ENCODE assay signal across 24 cellular contexts in the genomic region with DNA sequence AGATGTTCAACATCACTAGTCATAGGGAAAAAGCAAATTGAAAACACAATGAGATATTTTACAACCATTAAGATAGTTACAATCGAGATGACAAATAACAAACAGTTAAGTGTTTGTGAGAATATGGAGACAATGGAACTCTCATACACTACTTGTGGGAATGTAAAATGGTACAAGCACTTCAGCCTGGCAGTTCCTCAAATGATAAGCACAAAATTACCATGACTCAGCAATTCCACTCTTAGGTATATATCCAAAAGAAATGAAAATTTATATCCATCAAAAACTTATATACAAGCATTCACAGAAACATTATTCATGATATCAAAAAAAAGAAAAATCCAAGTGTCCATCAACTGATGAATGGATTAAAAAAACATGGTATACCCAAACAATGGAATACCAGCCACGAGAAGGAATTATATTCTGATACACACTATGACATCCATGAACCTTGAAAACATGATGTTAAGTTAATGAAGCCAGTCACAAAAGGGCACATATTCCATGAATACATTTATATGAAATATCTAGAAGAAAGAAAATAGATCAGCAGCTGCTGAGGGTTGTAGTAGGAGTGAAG.
A peak's percentile ranks its signal among the peaks of the same experiment; 100 is the strongest.
DNase-seq lines count a peak whose midpoint lies in the region; ATAC-seq, FAIRE-seq and TF ChIP-seq lines count a peak whose summit lies in the region.
"Had no signal": no experiment of that assay in that cellular context is flagged by ENCODE, and none has a peak within 500 bp of the region (broad histone marks: within the 10 kb centered on the region; RNA-seq: fewer than 3 reads in every experiment).

No MANE protein-coding gene starts in this region.

- H3K27me3 ChIP-seq in left ventricle myocardium inferior (ENCODE audit: low read depth): no peaks in the 10 kb centered on the region
- H3K27me3 ChIP-seq: adrenal gland, cardiac muscle cell, left lung, ovary, right atrium auricular region, thyroid gland had no signal

- no peak for TF ChIP-seq RAD21 in A549 (conservative IDR thresholded peaks at IDR 0.05 in 1 of 2, IDR thresholded peaks at IDR 0.05 in 1 of 2)

- intact Hi-C loops in OCI-LY7 (cut with micrococcal nuclease; ENCODE audit: unreplicated experiment): no loop called here
- intact Hi-C loops in left ventricle myocardium inferior (cut with micrococcal nuclease): no loop called here

- peak overlapping the region; percentile 10 to 31; a peak in 3 of 6 replicates for H3K27ac ChIP-seq in A549
- H3K27ac ChIP-seq in OCI-LY7 (ENCODE audit: low read depth, low read length, poor library complexity, severe bottlenecking): no peak overlapping the region
- no peak overlapping the region for H3K27ac ChIP-seq in left ventricle myocardium inferior (replicated peaks)
- H3K27ac ChIP-seq: adrenal gland, cardiac muscle cell, left lung, ovary, right atrium auricular region, RWPE1, thyroid gland had no signal

- peak overlapping the region; percentile 4; the same call in 1 of the 3 replicates for H3K4me2 ChIP-seq in A549
- H3K4me2 ChIP-seq in OCI-LY7 (ENCODE audit: low read length): no peak overlapping the region
- H3K4me2 ChIP-seq: SK-N-SH had no signal

- POLR2A ChIA-PET in A549 (lab: Yijun Ruan, JAX) (no interaction called here), HEK293T (lab: Yijun Ruan, JAX) (no interaction called here), OCI-LY7 (lab: Charles Lee) (no interaction called here)

- no peaks in the 10 kb centered on the region for H4K20me1 ChIP-seq in OCI-LY7 (ENCODE audit: insufficient read depth, low read length)

- no peak overlapping the region for H2AFZ ChIP-seq in OCI-LY7 (ENCODE audit: low read length)

- no peak for TF ChIP-seq CTCF in A549 (IDR thresholded peaks at IDR 0.05)
- no peak for TF ChIP-seq CTCF in OCI-LY7 (conservative IDR thresholded peaks at IDR 0.05; ENCODE audit: low read length)
- no peak for TF ChIP-seq CTCF in choroid plexus epithelial cell (conservative IDR thresholded peaks at IDR 0.05; ENCODE audit: low read depth, low read length)
- TF ChIP-seq CTCF in left ventricle myocardium inferior (IDR thresholded peaks at IDR 0.05; ENCODE audit: borderline replicate concordance): no peak

- DNase-seq in A549 (ENCODE audit: low read depth in 1 of 2, low spot score in 1 of 2) (no peak), HEK293T (ENCODE audit: extremely low spot score) (no peak), OCI-LY7 (ENCODE audit: low spot score) (peak; percentile 1), choroid plexus epithelial cell (ENCODE audit: low read depth) (peak; percentile 35), NCI-H446 treated with DMSO at 0.1 percent for 48 hours (lab: John Stamatoyannopoulos, UW) (no peak), retina (no peak), left ventricle myocardium inferior (no peak), GM03348 (ENCODE audit: low spot score) (no peak)
- DNase-seq: activated CD8-positive, alpha-beta T cell treated with anti-CD3 and anti-CD28 coated beads for 36 hours; adrenal gland; dermis blood vessel endothelial cell; DMS153; GDM1; left lung; midbrain; natural killer cell; NCI-H1417 treated with DMSO at 0.1 percent for 48 hours; ovary; SK-N-SH; thyroid gland had no signal

- H3K9me3 ChIP-seq in A549: no peaks in the 10 kb centered on the region
- no peaks in the 10 kb centered on the region for H3K9me3 ChIP-seq in OCI-LY7 (ENCODE audit: low read length)
- no peaks in the 10 kb centered on the region for H3K9me3 ChIP-seq in left ventricle myocardium inferior (replicated peaks)
- H3K9me3 ChIP-seq: adrenal gland, left lung, ovary, right atrium auricular region, SK-N-SH, thyroid gland had no signal

- TF ChIP-seq POLR2A in A549 (IDR thresholded peaks at IDR 0.05; ENCODE audit: low read length): no peak

- H3K79me2 ChIP-seq in OCI-LY7 (ENCODE audit: insufficient read depth, low read depth, low read length): no peaks in the 10 kb centered on the region

- no peak for FAIRE-seq in A549 (lab: Jason Lieb, UNC)

- no peak overlapping the region for H3K4me3 ChIP-seq in A549
- no peak overlapping the region for H3K4me3 ChIP-seq in OCI-LY7 (ENCODE audit: low read depth, low read length, poor library complexity, severe bottlenecking)
- no peak overlapping the region for H3K4me3 ChIP-seq in choroid plexus epithelial cell (ENCODE audit: low read depth, low read length)
- H3K4me3 ChIP-seq in left ventricle myocardium inferior: no peak overlapping the region
- H3K4me3 ChIP-seq: adrenal gland, cardiac muscle cell, left lung, ovary, right atrium auricular region, thyroid gland had no signal

- TF ChIP-seq EP300 in A549 (IDR thresholded peaks at IDR 0.05): no peak

- no peak for ATAC-seq in A549
- ATAC-seq: activated CD8-positive, alpha-beta T cell treated with anti-CD3 and anti-CD28 coated beads for 36 hours; HCT116; left lung; natural killer cell had no signal

- H3K4me1 ChIP-seq in A549: peaks cover 35% of the 10 kb centered on the region
- no peaks in the 10 kb centered on the region for H3K4me1 ChIP-seq in OCI-LY7 (ENCODE audit: insufficient read depth, low read length, poor library complexity, severe bottlenecking)
- peaks cover 33% of the 10 kb centered on the region for H3K4me1 ChIP-seq in left ventricle myocardium inferior
- H3K4me1 ChIP-seq: left lung had no signal

- 89% methylated on average over 2 of the region's 2 CpGs for WGBS in A549 (ENCODE audit: missing lambda C conversion rate)

- BruUV-seq in OCI-LY7 (replicated peaks; lab: Mats Ljungman, UMichigan): no TSS peak

- CTCF ChIA-PET in A549 (lab: Yijun Ruan, JAX) (no interaction called here), HEK293T (lab: Yijun Ruan, JAX) (no interaction called here), OCI-LY7 (lab: Charles Lee; ENCODE audit: unreplicated experiment) (no interaction called here)

- no peaks in the 10 kb centered on the region for H3K36me3 ChIP-seq in OCI-LY7 (ENCODE audit: insufficient read depth, low read length)
- no peaks in the 10 kb centered on the region for H3K36me3 ChIP-seq in left ventricle myocardium inferior
- H3K36me3 ChIP-seq: adrenal gland, cardiac muscle cell, left lung, ovary, right atrium auricular region, thyroid gland had no signal

- no peaks in the 10 kb centered on the region for H3K9me2 ChIP-seq in OCI-LY7 (ENCODE audit: insufficient read depth, low read length)
- H3K9me2 ChIP-seq: SK-N-SH had no signal

TF ChIP-seq in A549, 52 proteins besides CTCF, POLR2A, EP300 and RAD21:
- TF ChIP-seq NPAS2 (CRISPR knock-in tag; IDR thresholded peaks at IDR 0.05; ENCODE audit: borderline replicate concordance): no peak
- peak; percentile 97 for TF ChIP-seq MAFK (IDR thresholded peaks at IDR 0.05; ENCODE audit: partially characterized antibody)
- peak; percentile 90 for TF ChIP-seq NFE2L2 (conservative IDR thresholded peaks at IDR 0.05; ENCODE audit: low read length)
TF ChIP-seq in A549: peak in this region for 2.

TF ChIP-seq in HEK293T, 16 proteins besides CTCF, POLR2A, EP300 and RAD21:
- TF ChIP-seq FOXA1 (IDR thresholded peaks at IDR 0.05) (no peak), L3MBTL2 (conservative IDR thresholded peaks at IDR 0.05) (no peak), LEF1 (IDR thresholded peaks at IDR 0.05; ENCODE audit: borderline replicate concordance) (no peak), BHLHE40 (IDR thresholded peaks at IDR 0.05; ENCODE audit: borderline replicate concordance) (no peak), CTBP1 (IDR thresholded peaks at IDR 0.05; ENCODE audit: borderline replicate concordance) (no peak), FOXK2 (IDR thresholded peaks at IDR 0.05) (no peak), ELF4 (IDR thresholded peaks at IDR 0.05) (no peak)
- TF ChIP-seq, protein P1, sequence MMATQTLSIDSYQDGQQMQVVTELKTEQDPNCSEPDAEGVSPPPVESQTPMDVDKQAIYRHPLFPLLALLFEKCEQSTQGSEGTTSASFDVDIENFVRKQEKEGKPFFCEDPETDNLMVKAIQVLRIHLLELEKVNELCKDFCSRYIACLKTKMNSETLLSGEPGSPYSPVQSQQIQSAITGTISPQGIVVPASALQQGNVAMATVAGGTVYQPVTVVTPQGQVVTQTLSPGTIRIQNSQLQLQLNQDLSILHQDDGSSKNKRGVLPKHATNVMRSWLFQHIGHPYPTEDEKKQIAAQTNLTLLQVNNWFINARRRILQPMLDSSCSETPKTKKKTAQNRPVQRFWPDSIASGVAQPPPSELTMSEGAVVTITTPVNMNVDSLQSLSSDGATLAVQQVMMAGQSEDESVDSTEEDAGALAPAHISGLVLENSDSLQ (IDR thresholded peaks at IDR 0.05): 0 out of 2 replicates have a peak, but pooled peaks have one; percentile 5
TF ChIP-seq in HEK293T: peak in this region for 1.

Comparison
In these comparisons a context has a peak if more than half of its experiments do, and no peak if none do; other contexts are left out.
1. DNase-seq: peak in OCI-LY7 (single experiment) and choroid plexus epithelial cell (single experiment); none in A549 (0 of 2), HEK293T (single experiment), NCI-H446 treated with DMSO at 0.1 percent for 48 hours (single experiment), retina (single experiment), left ventricle myocardium inferior (single experiment) and GM03348 (single experiment).
2. H3K27ac ChIP-seq: peak in A549 (2 of 2); none in OCI-LY7 (single experiment) and left ventricle myocardium inferior (single experiment).